Comparison of ENCODE assay signal across 20 cellular contexts in the genomic region with DNA sequence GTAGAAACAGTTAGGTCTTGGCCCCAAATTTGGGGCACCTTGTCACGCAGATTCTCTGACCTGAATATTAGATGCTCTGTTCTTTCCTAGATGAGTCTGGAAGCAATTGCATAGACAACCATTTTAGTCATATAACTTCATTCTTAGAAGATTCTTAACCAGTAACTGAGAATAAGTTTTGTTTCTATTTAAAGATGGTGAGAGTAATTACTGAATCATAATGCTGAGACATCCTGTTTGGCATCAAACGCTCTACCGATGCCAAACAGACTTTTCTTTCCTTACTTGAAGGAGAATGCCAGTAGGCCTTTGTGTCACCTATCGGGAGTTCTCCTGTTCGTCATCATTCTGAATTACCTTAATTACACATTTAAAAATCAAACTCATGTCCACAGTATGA.
"Had no signal": no experiment of that assay in that cellular context is flagged by ENCODE, and none has a peak within 500 bp of the region (broad histone marks: within the 10 kb centered on the region; RNA-seq: fewer than 3 reads in every experiment).

No MANE protein-coding gene starts in this region.

- H3K4me3 ChIP-seq: coronary artery, esophagus squamous epithelium, gastroesophageal sphincter, prostate gland, transverse colon had no signal

- H3K36me3 ChIP-seq: esophagus squamous epithelium, gastroesophageal sphincter, prostate gland, transverse colon had no signal

- H3K4me1 ChIP-seq: esophagus squamous epithelium, gastroesophageal sphincter, prostate gland, transverse colon had no signal

- H3K9me3 ChIP-seq: esophagus squamous epithelium, gastroesophageal sphincter, prostate gland, transverse colon had no signal

- ATAC-seq: activated CD8-positive, alpha-beta memory T cell treated with anti-CD3 and anti-CD28 coated beads, Interleukin-2, amount 10 ng/mL, durations not matched to agents 7 days and 5 days; activated CD8-positive, alpha-beta T cell treated with anti-CD3 and anti-CD28 coated beads for 36 hours; gastroesophageal sphincter; left ventricle myocardium superior; natural killer cell; stimulated activated naive B cell treated with anti-CD40 and anti-IgM and Interleukin-4, amounts not matched to agents 10 μg/mL and 1 μg/mL and 100 μg/mL, for 72 hours had no signal

- H3K27ac ChIP-seq: coronary artery, esophagus squamous epithelium, gastroesophageal sphincter, prostate gland, transverse colon had no signal

- H3K27me3 ChIP-seq: esophagus squamous epithelium, gastroesophageal sphincter, transverse colon had no signal

- DNase-seq: activated CD4-positive, alpha-beta T cell treated with anti-CD3 and anti-CD28 coated beads, Interleukin-2, amount 10 ng/mL, durations not matched to agents 7 days and 5 days; activated CD8-positive, alpha-beta memory T cell treated with anti-CD3 and anti-CD28 coated beads, Interleukin-2, amount 10 ng/mL, durations not matched to agents 7 days and 5 days; activated CD8-positive, alpha-beta T cell treated with anti-CD3 and anti-CD28 coated beads for 36 hours; activated gamma-delta T cell treated with Interleukin-2 at 50 U/mL for 16 hours; aorta; cerebellar nuclear complex; esophagus squamous epithelium; head of caudate nucleus; hypothalamus; left ventricle myocardium superior; mammary epithelial cell; midbrain; natural killer cell; stimulated activated CD4-positive, alpha-beta T cell treated with anti-CD3 and anti-CD28 coated beads, Interleukin-2, amount 100 ng/mL, for 48 hours; stimulated activated CD8-positive, alpha-beta memory T cell treated with anti-CD3 and anti-CD28 coated beads, Interleukin-4, amount 100 ng/mL, for 48 hours; stimulated activated naive B cell treated with anti-CD40 and anti-IgM and Interleukin-4, amounts not matched to agents 10 μg/mL and 1 μg/mL and 100 μg/mL, for 72 hours; transverse colon had no signal
